In the genomic region with DNA sequence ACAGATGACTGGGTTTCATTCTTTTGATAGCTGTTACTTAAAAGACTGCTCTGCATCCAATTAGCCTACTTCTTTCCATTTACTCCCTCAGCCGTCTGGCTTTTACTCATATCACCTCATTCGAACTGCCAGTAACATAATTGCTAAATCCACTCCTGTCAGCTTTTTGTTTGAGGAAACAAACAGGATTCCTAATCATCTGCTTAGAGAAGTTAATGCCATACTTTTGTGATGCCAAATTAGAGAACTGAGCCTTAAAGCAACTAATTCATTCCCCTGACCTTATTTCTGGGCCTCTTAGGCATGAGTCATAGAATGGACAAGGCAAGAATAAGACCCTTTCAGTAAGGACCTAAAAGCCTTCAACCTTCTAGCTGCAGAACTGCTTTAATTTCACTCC, we compare ENCODE assay signal across 17 cellular contexts. TPM values are rescaled to one million over a fixed set of nuclear protein-coding genes. Genes with fewer than 3 reads are reported as not detected.
DNase-seq lines count a peak whose midpoint lies in the region; ATAC-seq and TF ChIP-seq lines count a peak whose summit lies in the region.
"Had no signal": no experiment of that assay in that cellular context is flagged by ENCODE, and none has a peak within 500 bp of the region (broad histone marks: within the 10 kb centered on the region; RNA-seq: fewer than 3 reads in every experiment).

No MANE protein-coding gene starts in this region.

- intact Hi-C loops in activated CD4-positive, alpha-beta memory T cell treated with anti-CD3 and anti-CD28 coated beads for 36 hours (cut with micrococcal nuclease) = loop anchor here (5.0 kb wide), 2 partner anchors 122 to 197 kb away; no protein-coding TSS in a partner anchor

- H3K4me3 ChIP-seq in parathyroid adenoma (ENCODE audit: low read depth, low read length) = peak overlapping the region; percentile 6
- H3K4me3 ChIP-seq in effector memory CD4-positive, alpha-beta T cell (ENCODE audit: insufficient read depth, low read depth, low read length, poor library complexity, severe bottlenecking) = no peak overlapping the region
- H3K4me3 ChIP-seq: GM23338, lung had no signal

- no peak overlapping the region for H3K27ac ChIP-seq in parathyroid adenoma
- no peak overlapping the region for H3K27ac ChIP-seq in effector memory CD4-positive, alpha-beta T cell (ENCODE audit: insufficient read depth, low read length, poor library complexity, severe bottlenecking)
- H3K27ac ChIP-seq: epithelial cell of prostate had no signal

- ATAC-seq in HG03139 (IDR thresholded peaks at IDR 0.05; ENCODE audit: unreplicated experiment) = no peak
- ATAC-seq: CD8-positive, alpha-beta T cell; GM23338 had no signal

- H3K9me3 Mint-ChIP-seq in activated CD4-positive, alpha-beta memory T cell treated with anti-CD3 and anti-CD28 coated beads for 36 hours = no peaks in the 10 kb centered on the region
- peaks cover 2% of the 10 kb centered on the region for H3K9me3 Mint-ChIP-seq in activated CD4-positive, alpha-beta memory T cell treated with anti-CD3 and anti-CD28 coated beads, Interleukin-2, amount 10 ng/mL, durations not matched to agents 7 days and 5 days
- H3K9me3 Mint-ChIP-seq in IgD-negative memory B cell = peaks cover 0 to 2% (median 0%) of the 10 kb centered on the region in 3 donors
- H3K9me3 Mint-ChIP-seq in brain = peaks cover 2 to 9% (median 5%) of the 10 kb centered on the region in 5 experiments
- H3K9me3 Mint-ChIP-seq: CD8-positive, alpha-beta T cell; GM23338 had no signal

- peaks cover 14% of the 10 kb centered on the region for H3K4me1 ChIP-seq in parathyroid adenoma
- H3K4me1 ChIP-seq in effector memory CD4-positive, alpha-beta T cell (ENCODE audit: control insufficient read depth, insufficient read depth, low read length, poor library complexity, severe bottlenecking) = peaks cover 14% of the 10 kb centered on the region

- H3K27ac Mint-ChIP-seq in activated CD4-positive, alpha-beta memory T cell treated with anti-CD3 and anti-CD28 coated beads for 36 hours = peak overlapping the region; percentile 57
- no peak overlapping the region for H3K27ac Mint-ChIP-seq in activated CD4-positive, alpha-beta memory T cell treated with anti-CD3 and anti-CD28 coated beads, Interleukin-2, amount 10 ng/mL, durations not matched to agents 7 days and 5 days
- H3K27ac Mint-ChIP-seq in IgD-negative memory B cell = peak overlapping the region in 2 of 3 donors; percentile 59 to 78
- H3K27ac Mint-ChIP-seq in brain = peak overlapping the region in 4 of 5 experiments; percentile 61 to 92 (median 82)
- H3K27ac Mint-ChIP-seq: CD8-positive, alpha-beta T cell; GM23338 had no signal

- peaks cover 55% of the 10 kb centered on the region for H3K36me3 Mint-ChIP-seq in activated CD4-positive, alpha-beta memory T cell treated with anti-CD3 and anti-CD28 coated beads for 36 hours
- H3K36me3 Mint-ChIP-seq in activated CD4-positive, alpha-beta memory T cell treated with anti-CD3 and anti-CD28 coated beads, Interleukin-2, amount 10 ng/mL, durations not matched to agents 7 days and 5 days (ENCODE audit: low read depth) = peaks cover 63% of the 10 kb centered on the region
- H3K36me3 Mint-ChIP-seq in IgD-negative memory B cell = peaks cover 9% of the 10 kb centered on the region
- H3K36me3 Mint-ChIP-seq in brain = peaks cover 53% of the 10 kb centered on the region

- no peaks in the 10 kb centered on the region for H3K9me3 ChIP-seq in parathyroid adenoma (ENCODE audit: control insufficient read depth, low read length)
- no peaks in the 10 kb centered on the region for H3K9me3 ChIP-seq in effector memory CD4-positive, alpha-beta T cell (ENCODE audit: control insufficient read depth, low read length)

- H2AFZ ChIP-seq in parathyroid adenoma = no peak overlapping the region
- H2AFZ ChIP-seq: GM23338 had no signal

- POLR2A ChIA-PET in activated CD4-positive, alpha-beta memory T cell treated with anti-CD3 and anti-CD28 coated beads for 36 hours (lab: Charles Lee) = no interaction called here
- POLR2A ChIA-PET in activated CD4-positive, alpha-beta memory T cell treated with anti-CD3 and anti-CD28 coated beads, Interleukin-2, amount 10 ng/mL, durations not matched to agents 7 days and 5 days (lab: Charles Lee) = no interaction called here

- no peak overlapping the region for H3K4me3 Mint-ChIP-seq in activated CD4-positive, alpha-beta memory T cell treated with anti-CD3 and anti-CD28 coated beads for 36 hours
- no peak overlapping the region for H3K4me3 Mint-ChIP-seq in activated CD4-positive, alpha-beta memory T cell treated with anti-CD3 and anti-CD28 coated beads, Interleukin-2, amount 10 ng/mL, durations not matched to agents 7 days and 5 days
- H3K4me3 Mint-ChIP-seq in IgD-negative memory B cell (peak overlapping the region in 1 of 4 donors; percentile 87), brain (peak overlapping the region; percentile 70 to 89 (median 81))

- no peak overlapping the region for H3K4me2 ChIP-seq in parathyroid adenoma (ENCODE audit: low read length)
- H3K4me2 ChIP-seq: GM23338 had no signal

- TF ChIP-seq CTCF in brain (conservative IDR thresholded peaks at IDR 0.05) = no peak
- TF ChIP-seq CTCF in parathyroid adenoma (IDR thresholded peaks at IDR 0.05) = no peak

- H3K4me1 Mint-ChIP-seq in activated CD4-positive, alpha-beta memory T cell treated with anti-CD3 and anti-CD28 coated beads for 36 hours (ENCODE audit: low read depth) = peaks cover 34% of the 10 kb centered on the region
- H3K4me1 Mint-ChIP-seq in activated CD4-positive, alpha-beta memory T cell treated with anti-CD3 and anti-CD28 coated beads, Interleukin-2, amount 10 ng/mL, durations not matched to agents 7 days and 5 days = peaks cover 35% of the 10 kb centered on the region
- peaks cover 24 to 27% (median 26%) of the 10 kb centered on the region in 3 donors for H3K4me1 Mint-ChIP-seq in IgD-negative memory B cell
- H3K4me1 Mint-ChIP-seq in brain = peaks cover 51% of the 10 kb centered on the region

- peaks cover 4% of the 10 kb centered on the region for H3K79me2 ChIP-seq in parathyroid adenoma

- no peaks in the 10 kb centered on the region for H3K36me3 ChIP-seq in parathyroid adenoma (ENCODE audit: control insufficient read depth, insufficient read depth, low read length)
- peaks cover 37% of the 10 kb centered on the region for H3K36me3 ChIP-seq in effector memory CD4-positive, alpha-beta T cell (ENCODE audit: control insufficient read depth, insufficient read depth, low read length)

- no peak overlapping the region for H3K9ac ChIP-seq in parathyroid adenoma

- no peak for DNase-seq in activated CD4-positive, alpha-beta memory T cell treated with anti-CD3 and anti-CD28 coated beads for 36 hours
- no peak for DNase-seq in activated CD4-positive, alpha-beta memory T cell treated with anti-CD3 and anti-CD28 coated beads, Interleukin-2, amount 10 ng/mL, durations not matched to agents 7 days and 5 days
- no peak for DNase-seq in effector memory CD4-positive, alpha-beta T cell
- no peak for DNase-seq in H4 (ENCODE audit: low spot score)
- DNase-seq: activated CD4-positive, alpha-beta T cell treated with anti-CD3 and anti-CD28 coated beads for 4 hours; CD8-positive, alpha-beta T cell; foreskin fibroblast; NCI-H1092; NCI-H524; stimulated activated CD4-positive, alpha-beta T cell treated with anti-CD3 and anti-CD28 coated beads, Interleukin-4, amount 100 ng/mL, for 24 hours had no signal

- H3K27me3 Mint-ChIP-seq in activated CD4-positive, alpha-beta memory T cell treated with anti-CD3 and anti-CD28 coated beads for 36 hours = peaks cover 2% of the 10 kb centered on the region
- no peaks in the 10 kb centered on the region for H3K27me3 Mint-ChIP-seq in activated CD4-positive, alpha-beta memory T cell treated with anti-CD3 and anti-CD28 coated beads, Interleukin-2, amount 10 ng/mL, durations not matched to agents 7 days and 5 days
- H3K27me3 Mint-ChIP-seq in IgD-negative memory B cell = no peaks in the 10 kb centered on the region
- H3K27me3 Mint-ChIP-seq in brain = no peaks in the 10 kb centered on the region

- H3K27me3 ChIP-seq in parathyroid adenoma (ENCODE audit: control insufficient read depth, insufficient read depth, low read length) = no peaks in the 10 kb centered on the region
- H3K27me3 ChIP-seq in effector memory CD4-positive, alpha-beta T cell (replicated peaks; ENCODE audit: control insufficient read depth, insufficient read depth, low read length, poor library complexity, severe bottlenecking) = no peaks in the 10 kb centered on the region

- CTCF ChIA-PET in activated CD4-positive, alpha-beta memory T cell treated with anti-CD3 and anti-CD28 coated beads for 36 hours (lab: Charles Lee) = no interaction called here
- CTCF ChIA-PET in activated CD4-positive, alpha-beta memory T cell treated with anti-CD3 and anti-CD28 coated beads, Interleukin-2, amount 10 ng/mL, durations not matched to agents 7 days and 5 days (lab: Charles Lee) = no interaction called here

RNA-seq across cellular contexts. Expression of a gene that starts 2.9 kb away (rescaled TPM):
- 100 to 1,000 TPM; 131 to 136 TPM for total RNA-seq in activated CD4-positive, alpha-beta memory T cell treated with anti-CD3 and anti-CD28 coated beads for 36 hours
- total RNA-seq in activated CD4-positive, alpha-beta memory T cell treated with anti-CD3 and anti-CD28 coated beads, Interleukin-2, amount 10 ng/mL, durations not matched to agents 7 days and 5 days = 100 to 1,000 TPM; 118 to 122 TPM
- polyA plus RNA-seq in IgD-negative memory B cell (60.7 TPM), brain (ENCODE audit: insufficient read depth, low read depth, low replicate concordance) (75.1 TPM)
- total RNA-seq in H4 (2014; rRNA removed; shearing (Covaris generic)) = 106 and 132 TPM in 2 replicates

RNA-seq across cellular contexts. Expression of a gene that starts 45.9 kb away (rescaled TPM):
- under 1 TPM; 0.10 to 0.34 TPM for total RNA-seq in activated CD4-positive, alpha-beta memory T cell treated with anti-CD3 and anti-CD28 coated beads for 36 hours
- under 1 TPM; 0.38 to 0.60 TPM for total RNA-seq in activated CD4-positive, alpha-beta memory T cell treated with anti-CD3 and anti-CD28 coated beads, Interleukin-2, amount 10 ng/mL, durations not matched to agents 7 days and 5 days
- polyA plus RNA-seq in IgD-negative memory B cell (24.0 TPM), brain (ENCODE audit: insufficient read depth, low read depth, low replicate concordance) (2.7 TPM)
- 13.6 and 13.9 TPM in 2 replicates for total RNA-seq in H4 (2014; rRNA removed; shearing (Covaris generic))

Comparison
In these comparisons a context has a peak if more than half of its experiments do, and no peak if none do; other contexts are left out.
1. H3K4me3 Mint-ChIP-seq: peak in brain (5 of 5); none in activated CD4-positive, alpha-beta memory T cell treated with anti-CD3 and anti-CD28 coated beads for 36 hours (single experiment) and activated CD4-positive, alpha-beta memory T cell treated with anti-CD3 and anti-CD28 coated beads, Interleukin-2, amount 10 ng/mL, durations not matched to agents 7 days and 5 days (single experiment).